In genomic region chr14:71684323-71684722, GRCh38 we compare ENCODE assay signal across 6 cellular contexts.
"Had no signal": no experiment of that assay in that cellular context is flagged by ENCODE, and none has a peak within 500 bp of the region (broad histone marks: within the 10 kb centered on the region; RNA-seq: fewer than 3 reads in every experiment).

No MANE protein-coding gene starts in this region.

- DNase-seq: GM23248, GOT3, H7, HCEC 1CT, KBM-7 had no signal

- H3K27ac ChIP-seq: GM23248 had no signal

- H3K9ac ChIP-seq: GM23248 had no signal

- H3K27me3 Mint-ChIP-seq: IgD-negative memory B cell had no signal

- H3K9me3 Mint-ChIP-seq: IgD-negative memory B cell had no signal

- H3K4me3 ChIP-seq: GM23248 had no signal

- H2AFZ ChIP-seq: GM23248 had no signal

- H3K4me1 Mint-ChIP-seq: IgD-negative memory B cell had no signal
